In the genomic region with DNA sequence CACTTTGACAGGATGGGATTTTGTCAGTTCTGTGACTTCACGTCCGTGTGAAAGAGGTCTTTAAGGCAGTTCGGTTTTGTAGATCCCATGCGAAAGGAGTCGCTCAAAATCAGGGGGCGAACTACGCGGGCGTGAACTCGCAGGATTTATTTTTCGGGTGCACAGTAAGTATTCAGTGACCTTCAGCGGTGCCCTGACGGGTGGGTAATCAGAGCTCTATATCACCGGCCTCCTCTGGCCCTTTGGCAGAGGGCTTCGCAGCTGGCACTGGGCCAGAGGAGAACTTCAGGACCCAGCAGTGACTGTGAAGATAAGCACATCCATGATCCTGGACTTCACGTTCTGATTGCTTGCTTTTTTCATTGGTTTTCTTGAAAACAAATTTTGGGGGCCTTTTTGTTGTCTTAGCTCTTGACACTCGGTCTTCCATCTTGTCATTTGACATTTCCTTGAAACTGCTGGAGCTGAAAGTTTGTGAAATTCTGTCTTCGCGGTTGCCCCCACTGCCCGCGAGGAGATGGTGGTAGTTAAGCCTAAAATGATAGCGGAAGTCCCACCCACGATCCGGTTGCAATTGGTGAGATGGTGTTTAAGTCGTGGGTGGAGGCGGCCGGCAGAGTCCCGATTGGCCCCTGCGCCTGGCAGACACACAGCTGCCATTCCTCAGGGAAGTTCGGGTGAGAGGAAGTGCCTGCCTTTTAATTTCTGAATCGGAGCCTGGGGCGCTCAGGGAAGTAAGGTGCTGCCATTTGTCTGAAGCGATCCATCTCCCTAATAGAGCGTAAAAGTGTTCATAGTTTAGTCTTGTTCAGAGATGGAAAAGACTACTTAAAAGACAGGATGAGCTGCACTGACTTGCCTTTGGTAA, we compare ENCODE assay signal across 8 cellular contexts. TPM values are rescaled to one million over a fixed set of nuclear protein-coding genes. Genes with fewer than 3 reads are reported as not detected.
DNase-seq lines count a peak whose midpoint lies in the region; ATAC-seq and TF ChIP-seq lines count a peak whose summit lies in the region.

A gene (minus strand): TSS at position 535 of the 868 bp plus-strand sequence. CDS start 872 bp downstream, outside the sequence.

- ATAC-seq in DND-41 (ENCODE audit: insufficient read depth, low read depth) (peak; percentile 87), RWPE2 (ENCODE audit: low read depth) (peak; percentile 86)
- peak; percentile 74 to 76 for ATAC-seq in naive thymus-derived CD8-positive, alpha-beta T cell

- intact Hi-C loops in activated T-helper 2 cell treated with anti-CD3 and anti-CD28 coated beads, Interferon-gamma antibody, Interleukin-2, Interleukin-4, amounts not matched to agents 10 μg/mL and 5 μg/mL and 100 μg/mL, durations not matched to agents 14 hours and 24 hours and 36 hours (cut with micrococcal nuclease): loop anchor here (1.0 to 5.0 kb wide), 6 partner anchors 10 to 714 kb away; no protein-coding TSS in a partner anchor

- in situ Hi-C loops in GM23248 (cut with MboI): no loop called here

- H3K4me3 ChIP-seq in DND-41 (ENCODE audit: low read depth in 1 of 2, low read length in 2 of 2) (peak within 1 kb of the TSS; percentile 43 to 77), GM23248 (peak within 1 kb of the TSS; percentile 79), RWPE2 (ENCODE audit: severe bottlenecking) (peak within 1 kb of the TSS; percentile 88), fibroblast of mammary gland (ENCODE audit: control insufficient read depth, low read depth, low read length) (peak within 1 kb of the TSS; percentile 75)

- H3K79me2 ChIP-seq in DND-41 (ENCODE audit: insufficient read depth, low read length) (peaks cover 90% of the 10 kb centered on the region), GM23248 (ENCODE audit: insufficient read depth) (peaks cover 83% of the 10 kb centered on the region)

- H3K9me3 ChIP-seq in DND-41 (ENCODE audit: insufficient read depth, low read length, severe bottlenecking) (no peaks in the 10 kb centered on the region), GM23248 (ENCODE audit: low read depth) (no peaks in the 10 kb centered on the region), RWPE2 (ENCODE audit: severe bottlenecking) (no peaks in the 10 kb centered on the region)

- WGBS in GM23248 (ENCODE audit: low coverage in 1 of 2, low lambda C conversion rate in 2 of 2, missing lambda C conversion rate in 2 of 2), 2 experiments: 2% methylated on average over 32 to 34 of the region's 34 CpGs

- H3K9me3 Mint-ChIP-seq in activated T-helper 2 cell treated with anti-CD3 and anti-CD28 coated beads, Interferon-gamma antibody, Interleukin-2, Interleukin-4, amounts not matched to agents 10 μg/mL and 5 μg/mL and 100 μg/mL, durations not matched to agents 14 hours and 24 hours and 36 hours: no peaks in the 10 kb centered on the region
- H3K9me3 Mint-ChIP-seq in naive thymus-derived CD8-positive, alpha-beta T cell: no peaks in the 10 kb centered on the region

- H3K4me1 Mint-ChIP-seq in activated T-helper 2 cell treated with anti-CD3 and anti-CD28 coated beads, Interferon-gamma antibody, Interleukin-2, Interleukin-4, amounts not matched to agents 10 μg/mL and 5 μg/mL and 100 μg/mL, durations not matched to agents 14 hours and 24 hours and 36 hours (ENCODE audit: low read depth): peaks cover 44% of the 10 kb centered on the region
- H3K4me1 Mint-ChIP-seq in naive thymus-derived CD8-positive, alpha-beta T cell: peaks cover 33 to 64% (median 56%) of the 10 kb centered on the region in 4 donors

- H3K27me3 ChIP-seq in DND-41 (ENCODE audit: insufficient read depth, low read length, poor library complexity) (no peaks in the 10 kb centered on the region), GM23248 (replicated peaks; ENCODE audit: insufficient read depth) (no peaks in the 10 kb centered on the region), RWPE2 (ENCODE audit: insufficient read depth, poor library complexity, severe bottlenecking) (no peaks in the 10 kb centered on the region)

- H3K4me1 ChIP-seq in DND-41 (ENCODE audit: insufficient read depth, low read length): peaks cover 63% of the 10 kb centered on the region
- H3K4me1 ChIP-seq in GM23248 (ENCODE audit: insufficient read depth): peaks cover 23% of the 10 kb centered on the region
- H3K4me1 ChIP-seq in RWPE2 (ENCODE audit: insufficient read depth, poor library complexity, severe bottlenecking): peaks cover 27% of the 10 kb centered on the region

- H3K27me3 Mint-ChIP-seq in activated T-helper 2 cell treated with anti-CD3 and anti-CD28 coated beads, Interferon-gamma antibody, Interleukin-2, Interleukin-4, amounts not matched to agents 10 μg/mL and 5 μg/mL and 100 μg/mL, durations not matched to agents 14 hours and 24 hours and 36 hours (ENCODE audit: low read depth): no peaks in the 10 kb centered on the region
- no peaks in the 10 kb centered on the region for H3K27me3 Mint-ChIP-seq in naive thymus-derived CD8-positive, alpha-beta T cell

- H3K27ac Mint-ChIP-seq in activated T-helper 2 cell treated with anti-CD3 and anti-CD28 coated beads, Interferon-gamma antibody, Interleukin-2, Interleukin-4, amounts not matched to agents 10 μg/mL and 5 μg/mL and 100 μg/mL, durations not matched to agents 14 hours and 24 hours and 36 hours: peak within 1 kb of the TSS; percentile 93
- H3K27ac Mint-ChIP-seq in naive thymus-derived CD8-positive, alpha-beta T cell: peak within 1 kb of the TSS; percentile 83 to 99 (median 94)

- H4K20me1 ChIP-seq in DND-41 (ENCODE audit: insufficient read depth, low read length): peaks cover 35% of the 10 kb centered on the region; the same call in 1 of the 2 replicates
- peaks cover 5% of the 10 kb centered on the region for H4K20me1 ChIP-seq in GM23248 (ENCODE audit: insufficient read depth)

- H3K36me3 Mint-ChIP-seq in activated T-helper 2 cell treated with anti-CD3 and anti-CD28 coated beads, Interferon-gamma antibody, Interleukin-2, Interleukin-4, amounts not matched to agents 10 μg/mL and 5 μg/mL and 100 μg/mL, durations not matched to agents 14 hours and 24 hours and 36 hours (ENCODE audit: low read depth): peaks cover 72% of the 10 kb centered on the region
- H3K36me3 Mint-ChIP-seq in naive thymus-derived CD8-positive, alpha-beta T cell: peaks cover 0 to 19% (median 0%) of the 10 kb centered on the region in 3 donors

- peaks cover 32% of the 10 kb centered on the region for H3F3A ChIP-seq in GM23248 (ENCODE audit: insufficient read depth)

- no peaks in the 10 kb centered on the region for H3K9me2 ChIP-seq in GM23248 (ENCODE audit: insufficient read depth)

- no peak for TF ChIP-seq CTCF in DND-41 (IDR thresholded peaks at IDR 0.05; ENCODE audit: borderline replicate concordance, extremely low read depth, low read length, poor library complexity, severe bottlenecking)
- TF ChIP-seq CTCF in RWPE2 (IDR thresholded peaks at IDR 0.05; ENCODE audit: poor library complexity, severe bottlenecking): no peak
- no peak for TF ChIP-seq CTCF in fibroblast of mammary gland (conservative IDR thresholded peaks at IDR 0.05; ENCODE audit: control insufficient read depth, insufficient read depth, low read depth, low read length)

- POLR2A ChIA-PET in naive thymus-derived CD8-positive, alpha-beta T cell (lab: Charles Lee): interaction anchor here (0.6 to 2.1 kb wide), 5 partner anchors 24 to 713 kb away, joined by 3 to 10 read pairs (median 4); no protein-coding TSS in a partner anchor

- H3K36me3 ChIP-seq in DND-41 (ENCODE audit: insufficient read depth, low read length): peaks cover 48% of the 10 kb centered on the region
- H3K36me3 ChIP-seq in GM23248 (ENCODE audit: low read depth): peaks cover 11% of the 10 kb centered on the region
- H3K36me3 ChIP-seq in RWPE2 (ENCODE audit: low read depth): peaks cover 60% of the 10 kb centered on the region

- H3K4me2 ChIP-seq in DND-41 (ENCODE audit: insufficient read depth, low read length) (peak within 1 kb of the TSS; percentile 90), GM23248 (ENCODE audit: unreplicated experiment) (peak within 1 kb of the TSS; percentile 93)

- DNase-seq in DND-41: peak; percentile 92
- DNase-seq in GM23248: peak; percentile 97
- peak; percentile 93 for DNase-seq in LHCN-M2 (ENCODE audit: low read depth)
- DNase-seq in RWPE2 (ENCODE audit: low spot score): peak; percentile 93
- DNase-seq in activated T-helper 2 cell treated with anti-CD3 and anti-CD28 coated beads, Interferon-gamma antibody, Interleukin-2, Interleukin-4, amounts not matched to agents 10 μg/mL and 5 μg/mL and 100 μg/mL, durations not matched to agents 14 hours and 24 hours and 36 hours (ENCODE audit: low spot score): peak; percentile 79
- DNase-seq in fibroblast of mammary gland (ENCODE audit: low read depth): peak; percentile 94
- DNase-seq in naive thymus-derived CD8-positive, alpha-beta T cell: peak; percentile 70 to 88 (median 80)
- DNase-seq in stimulated activated naive CD4-positive, alpha-beta T cell (lab: John Stamatoyannopoulos, UW): peak; percentile 70 to 81 (median 72)

- H3K9ac ChIP-seq in DND-41 (ENCODE audit: low read depth, low read length) (peak within 1 kb of the TSS; percentile 97), GM23248 (peak within 1 kb of the TSS; percentile 93)

- peak within 1 kb of the TSS; percentile 94 for H3K27ac ChIP-seq in DND-41 (ENCODE audit: low read length)
- peak within 1 kb of the TSS; percentile 60 for H3K27ac ChIP-seq in GM23248
- H3K27ac ChIP-seq in RWPE2 (ENCODE audit: poor library complexity, severe bottlenecking): peak within 1 kb of the TSS; percentile 81

- peak within 1 kb of the TSS; percentile 92 for H3K4me3 Mint-ChIP-seq in activated T-helper 2 cell treated with anti-CD3 and anti-CD28 coated beads, Interferon-gamma antibody, Interleukin-2, Interleukin-4, amounts not matched to agents 10 μg/mL and 5 μg/mL and 100 μg/mL, durations not matched to agents 14 hours and 24 hours and 36 hours (ENCODE audit: low read depth)
- H3K4me3 Mint-ChIP-seq in naive thymus-derived CD8-positive, alpha-beta T cell: peak within 1 kb of the TSS; percentile 87 to 100 (median 96)

- H2AFZ ChIP-seq in DND-41 (ENCODE audit: low read depth, low read length) (peak within 1 kb of the TSS; percentile 77), GM23248 (peak within 1 kb of the TSS; percentile 64)

RNA-seq across cellular contexts. Expression of the gene that starts here (rescaled TPM):
- 36.6 and 42.1 TPM in 2 replicates for total RNA-seq in GM23248 (2014; rRNA removed; shearing (Covaris generic))
- 43.4 and 45.5 TPM in 2 replicates for polyA plus RNA-seq in GM23248 (2016; fragmentation: Nextera tagmentation; extraction: Ambion mirVana)
- 32.3 and 40.4 TPM in 2 replicates for total RNA-seq in LHCN-M2 (2014; rRNA removed)
- 23.8 TPM for polyA plus RNA-seq in LHCN-M2 (2012)
- 40.9 and 41.1 TPM in 2 replicates for total RNA-seq in activated T-helper 2 cell treated with anti-CD3 and anti-CD28 coated beads, Interferon-gamma antibody, Interleukin-2, Interleukin-4, amounts not matched to agents 10 μg/mL and 5 μg/mL and 100 μg/mL, durations not matched to agents 14 hours and 24 hours and 36 hours
- total RNA-seq in naive thymus-derived CD8-positive, alpha-beta T cell: 10 to 100 TPM; 49.7 to 54.6 TPM
- 10 to 100 TPM; 49.3 to 59.7 (median 55.7) TPM for polyA plus RNA-seq in naive thymus-derived CD8-positive, alpha-beta T cell

Comparison
In these comparisons a context has a peak if more than half of its experiments do, and no peak if none do; other contexts are left out.
1. Peak in every context shown above with its lines: DNase-seq, ATAC-seq, H3K4me3 ChIP-seq and H3K27ac ChIP-seq.